8 cellular contexts compared by ENCODE assay signal in genomic region chr3:46344476-46344875, GRCh38.
"Had no signal": no experiment of that assay in that cellular context is flagged by ENCODE, and none has a peak within 500 bp of the region (broad histone marks: within the 10 kb centered on the region; RNA-seq: fewer than 3 reads in every experiment).

No MANE protein-coding gene starts in this region.

- ATAC-seq: GM12878 had no signal

- FAIRE-seq: G401.6, GM12878, GM12891, GM12892, GM18507, GM19239 had no signal

- DNase-seq: GDM1, GF-D8 had no signal

- H3K4me3 ChIP-seq: GM12878 had no signal
